1 cellular context compared by ENCODE assay signal in the genomic region with DNA sequence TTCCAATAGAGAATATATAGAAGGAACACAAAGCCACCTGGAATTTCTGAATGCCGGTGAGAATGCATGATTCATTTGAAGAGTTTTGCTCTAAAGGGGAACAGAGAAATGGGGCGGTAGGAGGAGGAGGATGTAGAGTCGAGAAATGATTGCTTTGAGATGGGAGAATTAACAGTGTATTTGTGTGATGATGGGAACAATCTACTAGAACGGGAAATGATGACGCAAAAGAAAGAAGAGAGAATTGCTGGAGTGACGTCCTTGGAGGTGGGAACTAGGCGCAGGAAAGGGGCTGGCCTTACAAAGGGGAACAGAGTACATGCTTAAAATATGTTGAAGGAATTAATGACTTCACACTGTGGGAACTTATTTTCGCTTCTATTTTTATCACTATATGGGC.
TF ChIP-seq lines count a peak whose summit lies in the region.

No MANE protein-coding gene starts in this region.

TF ChIP-seq in GM12878, 131 proteins besides CTCF, POLR2A, EP300 and RAD21 (continued from another document):
- TF ChIP-seq SMAD5 (IDR thresholded peaks at IDR 0.05; ENCODE audit: low read depth), result no peak
- TF ChIP-seq MEF2B (IDR thresholded peaks at IDR 0.05; ENCODE audit: partially characterized antibody, poor library complexity, severe bottlenecking), result peak; percentile 57
- TF ChIP-seq ATF7 (IDR thresholded peaks at IDR 0.05; ENCODE audit: low read depth), result peak; percentile 77
- TF ChIP-seq EZH2 (IDR thresholded peaks at IDR 0.05; ENCODE audit: borderline replicate concordance, control insufficient read depth, low read depth, low read length), result no peak
- TF ChIP-seq SP1 (IDR thresholded peaks at IDR 0.05; ENCODE audit: low read depth, low read length), result no peak
- no peak for TF ChIP-seq ZNF592 (IDR thresholded peaks at IDR 0.05)
- peak; percentile 71 for TF ChIP-seq IKZF1 (conservative IDR thresholded peaks at IDR 0.05)
- peak; percentile 79; the same call in 1 of the 2 replicates for TF ChIP-seq SPI1 (IDR thresholded peaks at IDR 0.05; ENCODE audit: borderline replicate concordance, insufficient read depth, low read depth, low read length)
- TF ChIP-seq CREM (IDR thresholded peaks at IDR 0.05; ENCODE audit: low read depth), result peak; percentile 79
- TF ChIP-seq ZNF622 (IDR thresholded peaks at IDR 0.05), result no peak
- no peak for TF ChIP-seq HDGF (IDR thresholded peaks at IDR 0.05)
- no peak for TF ChIP-seq KDM1A (IDR thresholded peaks at IDR 0.05; ENCODE audit: borderline replicate concordance)
- TF ChIP-seq CUX1 (IDR thresholded peaks at IDR 0.05; ENCODE audit: insufficient replicate concordance, low read depth, low read length), result no peak
- TF ChIP-seq CHD2 (IDR thresholded peaks at IDR 0.05; ENCODE audit: borderline replicate concordance, low read depth, low read length), result no peak
- TF ChIP-seq RB1 (IDR thresholded peaks at IDR 0.05; ENCODE audit: borderline replicate concordance), result no peak
- no peak for TF ChIP-seq POU2F2 (IDR thresholded peaks at IDR 0.05; ENCODE audit: borderline replicate concordance, low read depth, low read length)
- no peak for TF ChIP-seq E4F1 (IDR thresholded peaks at IDR 0.05; ENCODE audit: borderline replicate concordance, partially characterized antibody)
- no peak for TF ChIP-seq SUZ12 (IDR thresholded peaks at IDR 0.05; ENCODE audit: unreplicated experiment)
- TF ChIP-seq CBFB (IDR thresholded peaks at IDR 0.05; ENCODE audit: low read depth), result no peak
- TF ChIP-seq CREB1 (IDR thresholded peaks at IDR 0.05; ENCODE audit: low read depth), result peak; percentile 79; the same call in 1 of the 2 replicates
